Comparison of ENCODE assay signal across 1 cellular context in the genomic region with DNA sequence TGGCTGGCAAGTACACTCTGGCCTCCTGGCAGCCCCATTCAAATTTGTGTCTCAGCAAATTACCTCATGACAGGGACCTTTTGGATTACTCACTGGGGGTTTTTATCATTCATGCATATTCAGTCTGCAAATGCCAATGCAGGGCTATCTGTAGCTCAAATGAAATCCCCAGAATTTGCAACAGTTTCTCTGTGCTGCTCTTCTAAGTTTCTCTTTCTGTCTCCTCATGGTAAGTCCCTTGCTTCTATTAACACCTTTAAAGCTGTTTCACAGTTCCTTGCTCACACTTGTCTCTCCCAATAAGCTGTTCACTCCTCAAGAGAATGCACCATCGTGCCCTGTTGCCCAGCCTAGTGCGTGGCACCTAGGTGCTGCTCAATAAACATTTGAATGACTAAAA.
A peak's percentile ranks its signal among the peaks of the same experiment; 100 is the strongest.
TF ChIP-seq lines count a peak whose summit lies in the region.

No MANE protein-coding gene starts in this region.

TF ChIP-seq in GM12878, 131 proteins besides CTCF, POLR2A, EP300 and RAD21 (continued from another document and continues in another):
- TF ChIP-seq FOXM1 (IDR thresholded peaks at IDR 0.05; ENCODE audit: low read depth, low read length) (no peak), PAX5 (IDR thresholded peaks at IDR 0.05; ENCODE audit: borderline replicate concordance, low read depth, low read length) (no peak), IRF4 (IDR thresholded peaks at IDR 0.05; ENCODE audit: low read depth, low read length) (no peak), RUNX3 (IDR thresholded peaks at IDR 0.05; ENCODE audit: low read length) (peak; percentile 64), ZNF274 (IDR thresholded peaks at IDR 0.05; ENCODE audit: insufficient read depth, insufficient read length) (no peak), FOS (IDR thresholded peaks at IDR 0.05; ENCODE audit: borderline replicate concordance, extremely low read depth, insufficient read length) (no peak), SMC3 (IDR thresholded peaks at IDR 0.05; ENCODE audit: borderline replicate concordance, low read length) (no peak), CBX3 (IDR thresholded peaks at IDR 0.05; ENCODE audit: borderline replicate concordance, low read depth) (no peak), POU2F2 (IDR thresholded peaks at IDR 0.05; ENCODE audit: borderline replicate concordance, low read depth, low read length) (peak; percentile 97; the same call in 2 of the 3 replicates), TARDBP (IDR thresholded peaks at IDR 0.05; ENCODE audit: borderline replicate concordance) (no peak), RB1 (IDR thresholded peaks at IDR 0.05; ENCODE audit: borderline replicate concordance) (no peak), SIN3A (IDR thresholded peaks at IDR 0.05; ENCODE audit: low read depth, low read length) (no peak), RFX5 (IDR thresholded peaks at IDR 0.05; ENCODE audit: low read depth, low read length) (no peak), MXI1 (IDR thresholded peaks at IDR 0.05; ENCODE audit: low read depth, low read length) (0 out of 2 replicates have a peak, but pooled peaks have one; percentile 29), YBX1 (IDR thresholded peaks at IDR 0.05) (no peak), CBX5 (IDR thresholded peaks at IDR 0.05; ENCODE audit: low read depth) (no peak), HDGF (IDR thresholded peaks at IDR 0.05) (no peak), ZNF384 (IDR thresholded peaks at IDR 0.05; ENCODE audit: borderline replicate concordance, low read depth, low read length) (no peak), NFYA (IDR thresholded peaks at IDR 0.05; ENCODE audit: borderline replicate concordance, low read depth, low read length) (no peak), TBL1XR1 (IDR thresholded peaks at IDR 0.05; ENCODE audit: low read depth, low read length) (no peak), NRF1 (conservative IDR thresholded peaks at IDR 0.05; ENCODE audit: low read depth, low read length) (no peak), SUZ12 (IDR thresholded peaks at IDR 0.05; ENCODE audit: unreplicated experiment) (no peak), LARP7 (IDR thresholded peaks at IDR 0.05) (no peak), NFXL1 (IDR thresholded peaks at IDR 0.05; ENCODE audit: borderline replicate concordance) (no peak), ATF7 (IDR thresholded peaks at IDR 0.05; ENCODE audit: low read depth) (peak; percentile 91), SKIL (IDR thresholded peaks at IDR 0.05; ENCODE audit: low read depth, poor library complexity, severe bottlenecking) (peak; percentile 53), SREBF2 (IDR thresholded peaks at IDR 0.05; ENCODE audit: low read length) (no peak), CEBPZ (IDR thresholded peaks at IDR 0.05; ENCODE audit: low read depth, low read length) (no peak), SMAD5 (IDR thresholded peaks at IDR 0.05; ENCODE audit: low read depth) (no peak), ASH2L (IDR thresholded peaks at IDR 0.05; ENCODE audit: borderline replicate concordance, low read depth) (no peak), RELB (IDR thresholded peaks at IDR 0.05; ENCODE audit: low read depth) (peak; percentile 98), PRDM15 (CRISPR knock-in tag; IDR thresholded peaks at IDR 0.05) (no peak)
- TF ChIP-seq, protein P1, sequence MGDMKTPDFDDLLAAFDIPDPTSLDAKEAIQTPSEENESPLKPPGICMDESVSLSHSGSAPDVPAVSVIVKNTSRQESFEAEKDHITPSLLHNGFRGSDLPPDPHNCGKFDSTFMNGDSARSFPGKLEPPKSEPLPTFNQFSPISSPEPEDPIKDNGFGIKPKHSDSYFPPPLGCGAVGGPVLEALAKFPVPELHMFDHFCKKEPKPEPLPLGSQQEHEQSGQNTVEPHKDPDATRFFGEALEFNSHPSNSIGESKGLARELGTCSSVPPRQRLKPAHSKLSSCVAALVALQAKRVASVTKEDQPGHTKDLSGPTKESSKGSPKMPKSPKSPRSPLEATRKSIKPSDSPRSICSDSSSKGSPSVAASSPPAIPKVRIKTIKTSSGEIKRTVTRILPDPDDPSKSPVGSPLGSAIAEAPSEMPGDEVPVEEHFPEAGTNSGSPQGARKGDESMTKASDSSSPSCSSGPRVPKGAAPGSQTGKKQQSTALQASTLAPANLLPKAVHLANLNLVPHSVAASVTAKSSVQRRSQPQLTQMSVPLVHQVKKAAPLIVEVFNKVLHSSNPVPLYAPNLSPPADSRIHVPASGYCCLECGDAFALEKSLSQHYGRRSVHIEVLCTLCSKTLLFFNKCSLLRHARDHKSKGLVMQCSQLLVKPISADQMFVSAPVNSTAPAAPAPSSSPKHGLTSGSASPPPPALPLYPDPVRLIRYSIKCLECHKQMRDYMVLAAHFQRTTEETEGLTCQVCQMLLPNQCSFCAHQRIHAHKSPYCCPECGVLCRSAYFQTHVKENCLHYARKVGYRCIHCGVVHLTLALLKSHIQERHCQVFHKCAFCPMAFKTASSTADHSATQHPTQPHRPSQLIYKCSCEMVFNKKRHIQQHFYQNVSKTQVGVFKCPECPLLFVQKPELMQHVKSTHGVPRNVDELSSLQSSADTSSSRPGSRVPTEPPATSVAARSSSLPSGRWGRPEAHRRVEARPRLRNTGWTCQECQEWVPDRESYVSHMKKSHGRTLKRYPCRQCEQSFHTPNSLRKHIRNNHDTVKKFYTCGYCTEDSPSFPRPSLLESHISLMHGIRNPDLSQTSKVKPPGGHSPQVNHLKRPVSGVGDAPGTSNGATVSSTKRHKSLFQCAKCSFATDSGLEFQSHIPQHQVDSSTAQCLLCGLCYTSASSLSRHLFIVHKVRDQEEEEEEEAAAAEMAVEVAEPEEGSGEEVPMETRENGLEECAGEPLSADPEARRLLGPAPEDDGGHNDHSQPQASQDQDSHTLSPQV (IDR thresholded peaks at IDR 0.05): 0 out of 2 replicates have a peak, but pooled peaks have one; percentile 34
- TF ChIP-seq, protein P2, sequence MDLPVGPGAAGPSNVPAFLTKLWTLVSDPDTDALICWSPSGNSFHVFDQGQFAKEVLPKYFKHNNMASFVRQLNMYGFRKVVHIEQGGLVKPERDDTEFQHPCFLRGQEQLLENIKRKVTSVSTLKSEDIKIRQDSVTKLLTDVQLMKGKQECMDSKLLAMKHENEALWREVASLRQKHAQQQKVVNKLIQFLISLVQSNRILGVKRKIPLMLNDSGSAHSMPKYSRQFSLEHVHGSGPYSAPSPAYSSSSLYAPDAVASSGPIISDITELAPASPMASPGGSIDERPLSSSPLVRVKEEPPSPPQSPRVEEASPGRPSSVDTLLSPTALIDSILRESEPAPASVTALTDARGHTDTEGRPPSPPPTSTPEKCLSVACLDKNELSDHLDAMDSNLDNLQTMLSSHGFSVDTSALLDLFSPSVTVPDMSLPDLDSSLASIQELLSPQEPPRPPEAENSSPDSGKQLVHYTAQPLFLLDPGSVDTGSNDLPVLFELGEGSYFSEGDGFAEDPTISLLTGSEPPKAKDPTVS (IDR thresholded peaks at IDR 0.05; ENCODE audit: low read depth, low read length): no peak
- TF ChIP-seq, protein P3, sequence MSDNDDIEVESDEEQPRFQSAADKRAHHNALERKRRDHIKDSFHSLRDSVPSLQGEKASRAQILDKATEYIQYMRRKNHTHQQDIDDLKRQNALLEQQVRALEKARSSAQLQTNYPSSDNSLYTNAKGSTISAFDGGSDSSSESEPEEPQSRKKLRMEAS (IDR thresholded peaks at IDR 0.05; ENCODE audit: low read depth, low read length): peak; percentile 27; the same call in 1 of the 2 replicates
- TF ChIP-seq, protein P4, sequence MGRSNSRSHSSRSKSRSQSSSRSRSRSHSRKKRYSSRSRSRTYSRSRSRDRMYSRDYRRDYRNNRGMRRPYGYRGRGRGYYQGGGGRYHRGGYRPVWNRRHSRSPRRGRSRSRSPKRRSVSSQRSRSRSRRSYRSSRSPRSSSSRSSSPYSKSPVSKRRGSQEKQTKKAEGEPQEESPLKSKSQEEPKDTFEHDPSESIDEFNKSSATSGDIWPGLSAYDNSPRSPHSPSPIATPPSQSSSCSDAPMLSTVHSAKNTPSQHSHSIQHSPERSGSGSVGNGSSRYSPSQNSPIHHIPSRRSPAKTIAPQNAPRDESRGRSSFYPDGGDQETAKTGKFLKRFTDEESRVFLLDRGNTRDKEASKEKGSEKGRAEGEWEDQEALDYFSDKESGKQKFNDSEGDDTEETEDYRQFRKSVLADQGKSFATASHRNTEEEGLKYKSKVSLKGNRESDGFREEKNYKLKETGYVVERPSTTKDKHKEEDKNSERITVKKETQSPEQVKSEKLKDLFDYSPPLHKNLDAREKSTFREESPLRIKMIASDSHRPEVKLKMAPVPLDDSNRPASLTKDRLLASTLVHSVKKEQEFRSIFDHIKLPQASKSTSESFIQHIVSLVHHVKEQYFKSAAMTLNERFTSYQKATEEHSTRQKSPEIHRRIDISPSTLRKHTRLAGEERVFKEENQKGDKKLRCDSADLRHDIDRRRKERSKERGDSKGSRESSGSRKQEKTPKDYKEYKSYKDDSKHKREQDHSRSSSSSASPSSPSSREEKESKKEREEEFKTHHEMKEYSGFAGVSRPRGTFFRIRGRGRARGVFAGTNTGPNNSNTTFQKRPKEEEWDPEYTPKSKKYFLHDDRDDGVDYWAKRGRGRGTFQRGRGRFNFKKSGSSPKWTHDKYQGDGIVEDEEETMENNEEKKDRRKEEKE (IDR thresholded peaks at IDR 0.05): no peak
- TF ChIP-seq, protein P5, sequence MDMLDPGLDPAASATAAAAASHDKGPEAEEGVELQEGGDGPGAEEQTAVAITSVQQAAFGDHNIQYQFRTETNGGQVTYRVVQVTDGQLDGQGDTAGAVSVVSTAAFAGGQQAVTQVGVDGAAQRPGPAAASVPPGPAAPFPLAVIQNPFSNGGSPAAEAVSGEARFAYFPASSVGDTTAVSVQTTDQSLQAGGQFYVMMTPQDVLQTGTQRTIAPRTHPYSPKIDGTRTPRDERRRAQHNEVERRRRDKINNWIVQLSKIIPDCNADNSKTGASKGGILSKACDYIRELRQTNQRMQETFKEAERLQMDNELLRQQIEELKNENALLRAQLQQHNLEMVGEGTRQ (IDR thresholded peaks at IDR 0.05; ENCODE audit: borderline replicate concordance, low read depth, low read length): no peak
